ENCODE assay signal across 9 cellular contexts in the genomic region with DNA sequence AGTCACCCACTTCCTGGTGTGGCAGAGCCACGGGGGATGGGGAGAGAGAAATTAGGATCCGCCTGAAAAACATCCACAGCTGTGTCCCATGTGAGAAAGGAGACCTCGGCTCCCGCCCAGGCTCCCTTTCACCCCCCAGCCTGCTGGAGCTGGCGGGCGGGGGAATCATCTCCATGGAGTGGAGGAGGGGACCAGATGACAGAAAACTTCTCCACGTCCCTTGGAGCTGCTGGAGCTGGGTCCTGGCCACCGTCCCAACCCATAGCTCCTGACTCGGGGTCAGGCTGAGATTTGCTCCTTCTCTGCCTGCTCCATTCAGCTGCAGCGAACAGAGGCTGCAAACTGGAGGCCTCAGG.
DNase-seq lines count a peak whose midpoint lies in the region; ATAC-seq, FAIRE-seq and TF ChIP-seq lines count a peak whose summit lies in the region.
"Had no signal": no experiment of that assay in that cellular context is flagged by ENCODE, and none has a peak within 500 bp of the region (broad histone marks: within the 10 kb centered on the region; RNA-seq: fewer than 3 reads in every experiment).

No MANE protein-coding gene starts in this region.

- intact Hi-C loops in uterus (cut with DNase I; ENCODE audit: low total_unique reads): no loop called here

- TF ChIP-seq EP300 in SK-N-SH (IDR thresholded peaks at IDR 0.05; ENCODE audit: borderline replicate concordance in 1 of 2, low read depth in 1 of 2, low read length in 1 of 2): no peak

- no peak for TF ChIP-seq RAD21 in SK-N-SH (IDR thresholded peaks at IDR 0.05; ENCODE audit: low read length)

- H3K79me2 ChIP-seq in SK-N-SH (ENCODE audit: insufficient read depth): no peaks in the 10 kb centered on the region

- ATAC-seq in SK-N-SH treated with all-trans-retinoic acid at 6 μM for 48 hours (no peak), GM21526 (IDR thresholded peaks at IDR 0.05; ENCODE audit: low FRiP score, unreplicated experiment) (no peak)

- no peak overlapping the region for H3K4me2 ChIP-seq in SK-N-SH

- H3K9ac ChIP-seq in SK-N-SH: no peak overlapping the region

- peak overlapping the region; percentile 2 to 62; a peak in 3 of 4 replicates for H3K27ac ChIP-seq in SK-N-SH (ENCODE audit: low read depth in 2 of 2, low read length in 1 of 2)
- peak overlapping the region; percentile 96 to 99 for H3K27ac ChIP-seq in uterus

- H3K27me3 ChIP-seq in SK-N-SH (ENCODE audit: insufficient read depth) (no peaks in the 10 kb centered on the region; the same call in 1 of the 2 replicates), uterus (no peaks in the 10 kb centered on the region)

- 78% methylated on average over 6 of the region's 10 CpGs for WGBS in SK-N-SH (ENCODE audit: low lambda C conversion rate)

- DNase-seq in SK-N-SH (peak; percentile 62), fibroblast of the aortic adventitia (ENCODE audit: low read depth) (peak; percentile 94), myocyte (ENCODE audit: low read depth) (peak; percentile 38), uterus (peak; percentile 87 to 88), H54 (ENCODE audit: insufficient read length, low spot score) (no peak), CD1c-positive myeloid dendritic cell (ENCODE audit: extremely low spot score) (no peak)

- H4K20me1 ChIP-seq in SK-N-SH (ENCODE audit: insufficient read depth): no peaks in the 10 kb centered on the region

- TF ChIP-seq POLR2A in uterus (IDR thresholded peaks at IDR 0.05) (peak in 1 of 2 donors; percentile 6), H54 (IDR thresholded peaks at IDR 0.05; ENCODE audit: low read depth, low read length) (no peak)

- H3K4me1 ChIP-seq in SK-N-SH (ENCODE audit: control insufficient read depth in 1 of 2, insufficient read depth in 2 of 2, low read depth in 1 of 2, low read length in 1 of 2) (peaks cover 15 to 37% of the 10 kb centered on the region in 2 experiments), uterus (peaks cover 0 to 14% of the 10 kb centered on the region in 2 donors)

- POLR2A ChIA-PET in SK-N-SH (lab: Yijun Ruan, JAX): interaction anchor here (0.8 kb wide), 1 partner anchor 9 kb away, joined by 3 read pairs; no protein-coding TSS in a partner anchor

- no peaks in the 10 kb centered on the region for H3K36me3 ChIP-seq in SK-N-SH (replicated peaks in 1 of 2; ENCODE audit: control insufficient read depth in 1 of 2, insufficient read depth in 2 of 2, low read length in 1 of 2)
- H3K36me3 ChIP-seq in uterus: no peaks in the 10 kb centered on the region

- TF ChIP-seq CTCF in SK-N-SH (IDR thresholded peaks at IDR 0.05): no peak
- TF ChIP-seq CTCF in fibroblast of the aortic adventitia (IDR thresholded peaks at IDR 0.05; ENCODE audit: insufficient read depth, low read length): no peak
- no peak for TF ChIP-seq CTCF in uterus (IDR thresholded peaks at IDR 0.05)

- H3F3A ChIP-seq in SK-N-SH (replicated peaks; ENCODE audit: insufficient read depth): peaks cover 5% of the 10 kb centered on the region

- no peaks in the 10 kb centered on the region for H3K9me2 ChIP-seq in SK-N-SH

- no peaks in the 10 kb centered on the region for H3K9me3 ChIP-seq in SK-N-SH
- no peaks in the 10 kb centered on the region for H3K9me3 ChIP-seq in uterus

- H2AFZ ChIP-seq in SK-N-SH (ENCODE audit: low read depth): no peak overlapping the region

- FAIRE-seq in H54 (lab: Jason Lieb, UNC): no peak
- FAIRE-seq: A204.1 had no signal

- H3K4me3 ChIP-seq in SK-N-SH (ENCODE audit: low read depth in 2 of 2, low read length in 1 of 2) (no peak overlapping the region), fibroblast of the aortic adventitia (ENCODE audit: low read depth, low read length) (no peak overlapping the region), uterus (no peak overlapping the region)

- CTCF ChIA-PET in SK-N-SH (lab: Yijun Ruan, JAX): interaction anchor here (1.0 to 1.2 kb wide), 3 partner anchors 9 to 114 kb away, joined by 3 to 5 read pairs (median 3); a partner anchor contains a TSS

TF ChIP-seq in SK-N-SH, 30 proteins besides CTCF, POLR2A, EP300 and RAD21 (continues in another document):
- TF ChIP-seq NRF1 (IDR thresholded peaks at IDR 0.05; ENCODE audit: low read depth, low read length) (no peak), FOSL2 (IDR thresholded peaks at IDR 0.05; ENCODE audit: borderline replicate concordance, low read depth) (no peak), SIN3A (IDR thresholded peaks at IDR 0.05; ENCODE audit: borderline replicate concordance, low read depth, low read length) (no peak), MEF2A (IDR thresholded peaks at IDR 0.05; ENCODE audit: borderline replicate concordance, low read depth) (no peak)
- TF ChIP-seq, protein P1, sequence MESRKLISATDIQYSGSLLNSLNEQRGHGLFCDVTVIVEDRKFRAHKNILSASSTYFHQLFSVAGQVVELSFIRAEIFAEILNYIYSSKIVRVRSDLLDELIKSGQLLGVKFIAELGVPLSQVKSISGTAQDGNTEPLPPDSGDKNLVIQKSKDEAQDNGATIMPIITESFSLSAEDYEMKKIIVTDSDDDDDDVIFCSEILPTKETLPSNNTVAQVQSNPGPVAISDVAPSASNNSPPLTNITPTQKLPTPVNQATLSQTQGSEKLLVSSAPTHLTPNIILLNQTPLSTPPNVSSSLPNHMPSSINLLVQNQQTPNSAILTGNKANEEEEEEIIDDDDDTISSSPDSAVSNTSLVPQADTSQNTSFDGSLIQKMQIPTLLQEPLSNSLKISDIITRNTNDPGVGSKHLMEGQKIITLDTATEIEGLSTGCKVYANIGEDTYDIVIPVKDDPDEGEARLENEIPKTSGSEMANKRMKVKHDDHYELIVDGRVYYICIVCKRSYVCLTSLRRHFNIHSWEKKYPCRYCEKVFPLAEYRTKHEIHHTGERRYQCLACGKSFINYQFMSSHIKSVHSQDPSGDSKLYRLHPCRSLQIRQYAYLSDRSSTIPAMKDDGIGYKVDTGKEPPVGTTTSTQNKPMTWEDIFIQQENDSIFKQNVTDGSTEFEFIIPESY (IDR thresholded peaks at IDR 0.05; ENCODE audit: borderline replicate concordance, low read depth): no peak
- TF ChIP-seq, protein P2, sequence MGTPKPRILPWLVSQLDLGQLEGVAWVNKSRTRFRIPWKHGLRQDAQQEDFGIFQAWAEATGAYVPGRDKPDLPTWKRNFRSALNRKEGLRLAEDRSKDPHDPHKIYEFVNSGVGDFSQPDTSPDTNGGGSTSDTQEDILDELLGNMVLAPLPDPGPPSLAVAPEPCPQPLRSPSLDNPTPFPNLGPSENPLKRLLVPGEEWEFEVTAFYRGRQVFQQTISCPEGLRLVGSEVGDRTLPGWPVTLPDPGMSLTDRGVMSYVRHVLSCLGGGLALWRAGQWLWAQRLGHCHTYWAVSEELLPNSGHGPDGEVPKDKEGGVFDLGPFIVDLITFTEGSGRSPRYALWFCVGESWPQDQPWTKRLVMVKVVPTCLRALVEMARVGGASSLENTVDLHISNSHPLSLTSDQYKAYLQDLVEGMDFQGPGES (IDR thresholded peaks at IDR 0.05; ENCODE audit: low read depth, low read length): no peak
- TF ChIP-seq, protein P3, sequence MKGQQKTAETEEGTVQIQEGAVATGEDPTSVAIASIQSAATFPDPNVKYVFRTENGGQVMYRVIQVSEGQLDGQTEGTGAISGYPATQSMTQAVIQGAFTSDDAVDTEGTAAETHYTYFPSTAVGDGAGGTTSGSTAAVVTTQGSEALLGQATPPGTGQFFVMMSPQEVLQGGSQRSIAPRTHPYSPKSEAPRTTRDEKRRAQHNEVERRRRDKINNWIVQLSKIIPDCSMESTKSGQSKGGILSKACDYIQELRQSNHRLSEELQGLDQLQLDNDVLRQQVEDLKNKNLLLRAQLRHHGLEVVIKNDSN (IDR thresholded peaks at IDR 0.05; ENCODE audit: borderline replicate concordance, low read depth): no peak

TF ChIP-seq in SK-N-SH treated with all-trans-retinoic acid at 6 μM for 48 hours, 23 proteins besides CTCF, POLR2A, EP300 and RAD21:
- TF ChIP-seq ISL1 (CRISPR knock-in tag; IDR thresholded peaks at IDR 0.05) (no peak), ZFP30 (CRISPR knock-in tag; IDR thresholded peaks at IDR 0.05) (no peak), ARNTL (CRISPR knock-in tag; IDR thresholded peaks at IDR 0.05; ENCODE audit: borderline replicate concordance, low read depth) (no peak), TCF4 (CRISPR knock-in tag; IDR thresholded peaks at IDR 0.05; ENCODE audit: borderline replicate concordance) (no peak), ZNF8 (CRISPR knock-in tag; IDR thresholded peaks at IDR 0.05) (no peak), BACH2 (CRISPR knock-in tag; IDR thresholded peaks at IDR 0.05; ENCODE audit: borderline replicate concordance) (no peak), OSR1 (CRISPR knock-in tag; IDR thresholded peaks at IDR 0.05) (no peak), RARB (CRISPR knock-in tag; IDR thresholded peaks at IDR 0.05) (no peak), PPARA (CRISPR knock-in tag; IDR thresholded peaks at IDR 0.05; ENCODE audit: borderline replicate concordance) (no peak), CSDC2 (CRISPR knock-in tag; IDR thresholded peaks at IDR 0.05) (no peak), ZFP3 (CRISPR knock-in tag; IDR thresholded peaks at IDR 0.05) (no peak), ZNF565 (CRISPR knock-in tag; conservative IDR thresholded peaks at IDR 0.05; ENCODE audit: low read depth) (no peak)
- TF ChIP-seq, protein P4, sequence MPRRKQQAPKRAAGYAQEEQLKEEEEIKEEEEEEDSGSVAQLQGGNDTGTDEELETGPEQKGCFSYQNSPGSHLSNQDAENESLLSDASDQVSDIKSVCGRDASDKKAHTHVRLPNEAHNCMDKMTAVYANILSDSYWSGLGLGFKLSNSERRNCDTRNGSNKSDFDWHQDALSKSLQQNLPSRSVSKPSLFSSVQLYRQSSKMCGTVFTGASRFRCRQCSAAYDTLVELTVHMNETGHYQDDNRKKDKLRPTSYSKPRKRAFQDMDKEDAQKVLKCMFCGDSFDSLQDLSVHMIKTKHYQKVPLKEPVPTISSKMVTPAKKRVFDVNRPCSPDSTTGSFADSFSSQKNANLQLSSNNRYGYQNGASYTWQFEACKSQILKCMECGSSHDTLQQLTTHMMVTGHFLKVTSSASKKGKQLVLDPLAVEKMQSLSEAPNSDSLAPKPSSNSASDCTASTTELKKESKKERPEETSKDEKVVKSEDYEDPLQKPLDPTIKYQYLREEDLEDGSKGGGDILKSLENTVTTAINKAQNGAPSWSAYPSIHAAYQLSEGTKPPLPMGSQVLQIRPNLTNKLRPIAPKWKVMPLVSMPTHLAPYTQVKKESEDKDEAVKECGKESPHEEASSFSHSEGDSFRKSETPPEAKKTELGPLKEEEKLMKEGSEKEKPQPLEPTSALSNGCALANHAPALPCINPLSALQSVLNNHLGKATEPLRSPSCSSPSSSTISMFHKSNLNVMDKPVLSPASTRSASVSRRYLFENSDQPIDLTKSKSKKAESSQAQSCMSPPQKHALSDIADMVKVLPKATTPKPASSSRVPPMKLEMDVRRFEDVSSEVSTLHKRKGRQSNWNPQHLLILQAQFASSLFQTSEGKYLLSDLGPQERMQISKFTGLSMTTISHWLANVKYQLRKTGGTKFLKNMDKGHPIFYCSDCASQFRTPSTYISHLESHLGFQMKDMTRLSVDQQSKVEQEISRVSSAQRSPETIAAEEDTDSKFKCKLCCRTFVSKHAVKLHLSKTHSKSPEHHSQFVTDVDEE (CRISPR knock-in tag; IDR thresholded peaks at IDR 0.05): no peak

Comparison
In these comparisons a context has a peak if more than half of its experiments do, and no peak if none do; other contexts are left out.
1. DNase-seq: peak in SK-N-SH (single experiment), fibroblast of the aortic adventitia (single experiment), myocyte (single experiment) and uterus (2 of 2); none in H54 (single experiment) and CD1c-positive myeloid dendritic cell (single experiment).